ENCODE assay signal across 10 cellular contexts in genomic region chr15:77538011-77538410, GRCh38.
DNase-seq lines count a peak whose midpoint lies in the region; ATAC-seq and TF ChIP-seq lines count a peak whose summit lies in the region.
"Had no signal": no experiment of that assay in that cellular context is flagged by ENCODE, and none has a peak within 500 bp of the region (broad histone marks: within the 10 kb centered on the region; RNA-seq: fewer than 3 reads in every experiment).

No MANE protein-coding gene starts in this region.

- H3K4me1 Mint-ChIP-seq in neural crest cell: peaks cover 93% of the 10 kb centered on the region
- H3K4me1 Mint-ChIP-seq in Calu3 (ENCODE audit: low read depth, unreplicated experiment): peaks cover 17% of the 10 kb centered on the region
- peaks cover 3% of the 10 kb centered on the region for H3K4me1 Mint-ChIP-seq in activated CD4-positive, alpha-beta T cell treated with anti-CD3 and anti-CD28 coated beads, Interleukin-2, amount 10 ng/mL, durations not matched to agents 24 days and 14 days

- CTCF ChIA-PET in Calu3 (lab: Charles Lee): interaction anchor here (0.8 kb wide), 1 partner anchor 414 kb away, joined by 3 read pairs; no protein-coding TSS in a partner anchor

- TF ChIP-seq CTCF in neural crest cell (conservative IDR thresholded peaks at IDR 0.05) (no peak), Calu3 (IDR thresholded peaks at IDR 0.05; ENCODE audit: unreplicated experiment) (no peak)

- no peaks in the 10 kb centered on the region for H3K27me3 ChIP-seq in HUES48 (ENCODE audit: control insufficient read depth, insufficient read depth, low read length)

- H3K4me3 Mint-ChIP-seq in neural crest cell: peak overlapping the region; percentile 66
- H3K4me3 Mint-ChIP-seq in Calu3 (ENCODE audit: low read depth, unreplicated experiment): no peak overlapping the region
- H3K4me3 Mint-ChIP-seq in activated CD4-positive, alpha-beta T cell treated with anti-CD3 and anti-CD28 coated beads, Interleukin-2, amount 10 ng/mL, durations not matched to agents 24 days and 14 days: no peak overlapping the region
- H3K4me3 Mint-ChIP-seq: mesothelial cell of epicardium had no signal

- BruUV-seq in Calu3 (replicated peaks; lab: Mats Ljungman, UMichigan): no TSS peak

- intact Hi-C loops in Calu3 (cut with micrococcal nuclease; ENCODE audit: unreplicated experiment): no loop called here
- intact Hi-C loops in activated CD4-positive, alpha-beta T cell treated with anti-CD3 and anti-CD28 coated beads, Interleukin-2, amount 10 ng/mL, durations not matched to agents 24 days and 14 days (cut with micrococcal nuclease): no loop called here

- no peaks in the 10 kb centered on the region for H3K9me3 ChIP-seq in HUES48 (ENCODE audit: control insufficient read depth, insufficient read depth, low read length)

- H3K27me3 Mint-ChIP-seq in neural crest cell (ENCODE audit: low read depth) (no peaks in the 10 kb centered on the region), Calu3 (ENCODE audit: unreplicated experiment) (peaks cover 17% of the 10 kb centered on the region)
- H3K27me3 Mint-ChIP-seq in activated CD4-positive, alpha-beta T cell treated with anti-CD3 and anti-CD28 coated beads, Interleukin-2, amount 10 ng/mL, durations not matched to agents 24 days and 14 days: peaks cover 9% of the 10 kb centered on the region

- no peak overlapping the region for H3K4me3 ChIP-seq in HUES48 (ENCODE audit: low read depth, low read length)

- no peaks in the 10 kb centered on the region for H3K36me3 Mint-ChIP-seq in neural crest cell (ENCODE audit: low read depth)
- H3K36me3 Mint-ChIP-seq in Calu3 (ENCODE audit: insufficient read depth, unreplicated experiment): peaks cover 3% of the 10 kb centered on the region
- H3K36me3 Mint-ChIP-seq in activated CD4-positive, alpha-beta T cell treated with anti-CD3 and anti-CD28 coated beads, Interleukin-2, amount 10 ng/mL, durations not matched to agents 24 days and 14 days (ENCODE audit: low read depth): no peaks in the 10 kb centered on the region
- H3K36me3 Mint-ChIP-seq: mesothelial cell of epicardium had no signal

- H3K9me3 Mint-ChIP-seq in neural crest cell: no peaks in the 10 kb centered on the region
- H3K9me3 Mint-ChIP-seq in Calu3 (ENCODE audit: low read depth, unreplicated experiment): no peaks in the 10 kb centered on the region
- H3K9me3 Mint-ChIP-seq in activated CD4-positive, alpha-beta T cell treated with anti-CD3 and anti-CD28 coated beads, Interleukin-2, amount 10 ng/mL, durations not matched to agents 24 days and 14 days: no peaks in the 10 kb centered on the region
- H3K9me3 Mint-ChIP-seq: mesothelial cell of epicardium had no signal

- H3K27ac Mint-ChIP-seq in neural crest cell (ENCODE audit: unreplicated experiment) (peak overlapping the region; percentile 96), Calu3 (ENCODE audit: unreplicated experiment) (no peak overlapping the region)
- no peak overlapping the region for H3K27ac Mint-ChIP-seq in activated CD4-positive, alpha-beta T cell treated with anti-CD3 and anti-CD28 coated beads, Interleukin-2, amount 10 ng/mL, durations not matched to agents 24 days and 14 days
- H3K27ac Mint-ChIP-seq: mesothelial cell of epicardium had no signal

- H3K4me1 ChIP-seq in HUES48 (ENCODE audit: control insufficient read depth, insufficient read depth, low read length): peaks cover 57% of the 10 kb centered on the region

- H3K27ac ChIP-seq in HUES48 (ENCODE audit: low read depth, low read length): peak overlapping the region; percentile 9
- H3K27ac ChIP-seq: epithelial cell of prostate had no signal

- peak; percentile 75 for ATAC-seq in GM18520 (IDR thresholded peaks at IDR 0.05; ENCODE audit: unreplicated experiment)
- ATAC-seq in GM21723 (IDR thresholded peaks at IDR 0.05; ENCODE audit: unreplicated experiment): peak; percentile 73

- DNase-seq in neural crest cell (ENCODE audit: low read depth, low spot score) (no peak), Calu3 (no peak), NCI-H2227 (lab: John Stamatoyannopoulos, UW; ENCODE audit: unreplicated experiment) (no peak)
- DNase-seq in stimulated activated CD4-positive, alpha-beta T cell treated with anti-CD3 and anti-CD28 coated beads, Interleukin-1b, Interleukin-23, amount 100 ng/mL, for 48 hours: no peak
- no peak for DNase-seq in activated CD4-positive, alpha-beta T cell treated with anti-CD3 and anti-CD28 coated beads, Interleukin-2, amount 10 ng/mL, durations not matched to agents 24 days and 14 days

- H3K9ac ChIP-seq in HUES48 (ENCODE audit: low read depth, low read length): no peak overlapping the region

- H3K36me3 ChIP-seq in HUES48 (ENCODE audit: control insufficient read depth, insufficient read depth, low read length): no peaks in the 10 kb centered on the region
